ENCODE assay signal across 33 cellular contexts in genomic region chr6:112925702-112926101, GRCh38.
"Had no signal": no experiment of that assay in that cellular context is flagged by ENCODE, and none has a peak within 500 bp of the region (broad histone marks: within the 10 kb centered on the region; RNA-seq: fewer than 3 reads in every experiment).

No MANE protein-coding gene starts in this region.

- DNase-seq: activated CD4-positive, alpha-beta memory T cell treated with anti-CD3 and anti-CD28 coated beads, Interleukin-2, amount 10 ng/mL, durations not matched to agents 7 days and 5 days; activated CD4-positive, alpha-beta T cell treated with anti-CD3 and anti-CD28 coated beads for 1 hour; activated CD4-positive, alpha-beta T cell treated with anti-CD3 and anti-CD28 coated beads for 36 hours; activated CD4-positive, alpha-beta T cell treated with anti-CD3 and anti-CD28 coated beads for 48 hours; activated CD4-positive, alpha-beta T cell treated with anti-CD3 and anti-CD28 coated beads, Interleukin-2, amount 10 ng/mL, durations not matched to agents 7 days and 5 days; activated CD4-positive, alpha-beta T cell treated with anti-CD3 and anti-CD28 coated beads, Interleukin-2, amount 50 U/mL, for 48 hours; activated CD4-positive, CD25-positive, alpha-beta regulatory T cell; activated CD8-positive, alpha-beta memory T cell treated with anti-CD3 and anti-CD28 coated beads for 24 hours; activated CD8-positive, alpha-beta memory T cell treated with anti-CD3 and anti-CD28 coated beads, Interleukin-2, amount 10 ng/mL, durations not matched to agents 7 days and 5 days; activated CD8-positive, alpha-beta memory T cell treated with anti-CD3 and anti-CD28 coated beads, Interleukin-2, amount 50 U/mL, for 48 hours; activated CD8-positive, alpha-beta T cell treated with anti-CD3 and anti-CD28 coated beads, Interleukin-2, amount 10 ng/mL, durations not matched to agents 7 days and 5 days; activated effector memory CD4-positive, alpha-beta T cell treated with Interleukin-2 at 50 U/mL for 16 hours; activated gamma-delta T cell; activated naive CD4-positive, alpha-beta T cell treated with anti-CD3 and anti-CD28 coated beads, Interleukin-2, amount 10 ng/mL, durations not matched to agents 7 days and 5 days; activated naive CD4-positive, alpha-beta T cell treated with Interleukin-2 at 50 U/mL for 16 hours; activated naive CD8-positive, alpha-beta T cell treated with anti-CD3 and anti-CD28 coated beads, Interleukin-2, amount 10 ng/mL, durations not matched to agents 7 days and 5 days; activated naive CD8-positive, alpha-beta T cell treated with anti-CD3 and anti-CD28 coated beads, Interleukin-2, amount 50 U/mL, for 24 hours; activated T-cell treated with anti-CD3 and anti-CD28 coated beads, Interleukin-2, amount 50 U/mL, for 24 hours; activated T-cell treated with anti-CD3 and anti-CD28 coated beads, Interleukin-2, amount 50 U/mL, for 48 hours; amygdala; anterior cingulate cortex; caudate nucleus; cerebellar nuclear complex; T-helper 1 cell; T-helper 2 cell; T-helper 9 cell; WERI-Rb-1 had no signal

- H3K27ac ChIP-seq: ascending aorta, cardiac muscle cell, WERI-Rb-1 had no signal

- H3K4me1 ChIP-seq: ascending aorta had no signal

- H3K36me3 ChIP-seq: ascending aorta, cardiac muscle cell, WERI-Rb-1 had no signal

- ATAC-seq: activated CD4-positive, alpha-beta T cell treated with anti-CD3 and anti-CD28 coated beads for 36 hours; activated CD4-positive, CD25-positive, alpha-beta regulatory T cell treated with anti-CD3 and anti-CD28 coated beads, Interleukin-2, amount 50 U/mL, for 24 hours; activated CD8-positive, alpha-beta memory T cell treated with anti-CD3 and anti-CD28 coated beads, Interleukin-2, amount 10 ng/mL, durations not matched to agents 7 days and 5 days; activated CD8-positive, alpha-beta T cell treated with anti-CD3 and anti-CD28 coated beads, Interleukin-2, amount 10 ng/mL, durations not matched to agents 7 days and 5 days; activated naive CD8-positive, alpha-beta T cell treated with anti-CD3 and anti-CD28 coated beads, Interleukin-2, amount 50 U/mL, for 24 hours; WTC11 had no signal

- H3K4me3 ChIP-seq: ascending aorta, cardiac muscle cell had no signal

- H3K27me3 ChIP-seq: ascending aorta, cardiac muscle cell had no signal

- FAIRE-seq: bronchial epithelial cell, TTC549 had no signal
